In the genomic region with DNA sequence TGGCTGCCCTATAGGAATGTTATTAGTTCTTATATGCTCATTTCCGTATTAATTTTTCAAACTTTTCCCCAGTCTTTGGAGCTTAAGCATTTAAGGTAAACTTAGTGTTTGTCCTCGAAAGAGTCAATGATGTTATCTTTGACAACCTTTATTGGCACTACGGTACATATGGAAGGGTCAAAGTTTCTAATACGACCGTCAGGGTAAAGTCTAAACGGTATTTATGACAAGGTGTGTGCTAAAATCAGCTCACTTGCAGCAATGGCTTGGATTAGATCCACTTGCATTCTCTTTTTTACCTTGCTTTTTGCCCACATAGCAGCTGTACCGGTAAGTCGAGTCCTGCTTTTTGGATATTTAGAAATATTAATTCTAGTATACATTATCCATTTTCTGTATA, we compare ENCODE assay signal across 24 cellular contexts. TPM values are rescaled to one million over a fixed set of nuclear protein-coding genes. Genes with fewer than 3 reads are reported as not detected.
"Had no signal": no experiment of that assay in that cellular context is flagged by ENCODE, and none has a peak within 500 bp of the region (broad histone marks: within the 10 kb centered on the region; RNA-seq: fewer than 3 reads in every experiment).

A gene with protein sequence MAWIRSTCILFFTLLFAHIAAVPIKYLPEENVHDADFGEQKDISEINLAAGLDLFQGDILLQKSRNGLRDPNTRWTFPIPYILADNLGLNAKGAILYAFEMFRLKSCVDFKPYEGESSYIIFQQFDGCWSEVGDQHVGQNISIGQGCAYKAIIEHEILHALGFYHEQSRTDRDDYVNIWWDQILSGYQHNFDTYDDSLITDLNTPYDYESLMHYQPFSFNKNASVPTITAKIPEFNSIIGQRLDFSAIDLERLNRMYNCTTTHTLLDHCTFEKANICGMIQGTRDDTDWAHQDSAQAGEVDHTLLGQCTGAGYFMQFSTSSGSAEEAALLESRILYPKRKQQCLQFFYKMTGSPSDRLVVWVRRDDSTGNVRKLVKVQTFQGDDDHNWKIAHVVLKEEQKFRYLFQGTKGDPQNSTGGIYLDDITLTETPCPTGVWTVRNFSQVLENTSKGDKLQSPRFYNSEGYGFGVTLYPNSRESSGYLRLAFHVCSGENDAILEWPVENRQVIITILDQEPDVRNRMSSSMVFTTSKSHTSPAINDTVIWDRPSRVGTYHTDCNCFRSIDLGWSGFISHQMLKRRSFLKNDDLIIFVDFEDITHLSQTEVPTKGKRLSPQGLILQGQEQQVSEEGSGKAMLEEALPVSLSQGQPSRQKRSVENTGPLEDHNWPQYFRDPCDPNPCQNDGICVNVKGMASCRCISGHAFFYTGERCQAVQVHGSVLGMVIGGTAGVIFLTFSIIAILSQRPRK (plus strand): TSS at position 252 of the 400 bp plus-strand sequence. CDS start 10 bp downstream, at position 262.

- H3K4me1 ChIP-seq: adrenal gland had no signal

- H3K9me3 Mint-ChIP-seq: activated B cell treated with CpG ODN at 0.5 μM for 24 hours; activated CD4-positive, alpha-beta memory T cell treated with anti-CD3 and anti-CD28 coated beads for 36 hours; activated CD4-positive, alpha-beta T cell treated with anti-CD3 and anti-CD28 coated beads, Interleukin-2, amount 10 ng/mL, durations not matched to agents 24 days and 14 days; activated naive CD4-positive, alpha-beta T cell treated with anti-CD3 and anti-CD28 coated beads, Interleukin-2, amount 10 ng/mL, durations not matched to agents 7 days and 5 days; activated naive CD8-positive, alpha-beta T cell treated with anti-CD3 and anti-CD28 coated beads, Interleukin-2, amount 10 ng/mL, durations not matched to agents 7 days and 5 days; activated T-cell treated with anti-CD3 and anti-CD28 coated beads, Interleukin-2, amount 50 U/mL, for 4 hours; T-helper 1 cell treated with Interleukin-12 subunit alpha and Interleukin-12 subunit beta and Interleukin-4 antibody, amounts not matched to agents 30 μg/mL and 1 μg/mL, for 36 hours had no signal

- H3K27ac ChIP-seq: adrenal gland, KMS-11 had no signal

- DNase-seq: activated B cell treated with CpG ODN at 0.5 μM for 24 hours; activated CD4-positive, alpha-beta memory T cell treated with anti-CD3 and anti-CD28 coated beads for 36 hours; activated CD4-positive, alpha-beta T cell treated with anti-CD3 and anti-CD28 coated beads for 1 hour; activated CD4-positive, alpha-beta T cell treated with anti-CD3 and anti-CD28 coated beads, Interleukin-2, amount 10 ng/mL, durations not matched to agents 24 days and 14 days; activated CD8-positive, alpha-beta memory T cell treated with anti-CD3 and anti-CD28 coated beads for 24 hours; activated gamma-delta T cell treated with Interleukin-2 at 50 U/mL for 16 hours; activated naive CD4-positive, alpha-beta T cell treated with anti-CD3 and anti-CD28 coated beads, Interleukin-2, amount 10 ng/mL, durations not matched to agents 7 days and 5 days; activated naive CD8-positive, alpha-beta T cell treated with anti-CD3 and anti-CD28 coated beads, Interleukin-2, amount 10 ng/mL, durations not matched to agents 7 days and 5 days; activated T-cell treated with anti-CD3 and anti-CD28 coated beads, Interleukin-2, amount 50 U/mL, for 4 hours; adrenal gland; anterior cingulate cortex; MG63; MV-4-11; NCI-H1092 treated with DMSO at 0.1 percent for 48 hours; NCI-H1417 treated with DMSO at 0.1 percent for 48 hours; NCI-H1694; NCI-H2029; NCI-H2107; NCI-H510A treated with DMSO at 0.1 percent for 48 hours; SHP77 treated with DMSO at 0.1 percent for 48 hours had no signal

- H3K4me3 ChIP-seq: adrenal gland, MG63 had no signal

- H3K36me3 ChIP-seq: adrenal gland, MG63 had no signal

- H3K4me1 Mint-ChIP-seq: activated B cell treated with CpG ODN at 0.5 μM for 24 hours; activated CD4-positive, alpha-beta T cell treated with anti-CD3 and anti-CD28 coated beads, Interleukin-2, amount 10 ng/mL, durations not matched to agents 24 days and 14 days; activated naive CD4-positive, alpha-beta T cell treated with anti-CD3 and anti-CD28 coated beads, Interleukin-2, amount 10 ng/mL, durations not matched to agents 7 days and 5 days; activated naive CD8-positive, alpha-beta T cell treated with anti-CD3 and anti-CD28 coated beads, Interleukin-2, amount 10 ng/mL, durations not matched to agents 7 days and 5 days had no signal

- H3K27me3 ChIP-seq: adrenal gland, MG63 had no signal

- H3K36me3 Mint-ChIP-seq: activated CD4-positive, alpha-beta memory T cell treated with anti-CD3 and anti-CD28 coated beads for 36 hours; activated naive CD4-positive, alpha-beta T cell treated with anti-CD3 and anti-CD28 coated beads, Interleukin-2, amount 10 ng/mL, durations not matched to agents 7 days and 5 days; activated naive CD8-positive, alpha-beta T cell treated with anti-CD3 and anti-CD28 coated beads, Interleukin-2, amount 10 ng/mL, durations not matched to agents 7 days and 5 days had no signal

- H3K27me3 Mint-ChIP-seq: activated B cell treated with CpG ODN at 0.5 μM for 24 hours; activated CD4-positive, alpha-beta memory T cell treated with anti-CD3 and anti-CD28 coated beads for 36 hours; activated CD4-positive, alpha-beta T cell treated with anti-CD3 and anti-CD28 coated beads, Interleukin-2, amount 10 ng/mL, durations not matched to agents 24 days and 14 days; activated naive CD4-positive, alpha-beta T cell treated with anti-CD3 and anti-CD28 coated beads, Interleukin-2, amount 10 ng/mL, durations not matched to agents 7 days and 5 days had no signal

- ATAC-seq: activated T-cell treated with anti-CD3 and anti-CD28 coated beads, Interleukin-2, amount 50 U/mL, for 4 hours had no signal

- H3K9me3 ChIP-seq: adrenal gland, MG63 had no signal

- H3K27ac Mint-ChIP-seq: activated B cell treated with CpG ODN at 0.5 μM for 24 hours; activated CD4-positive, alpha-beta memory T cell treated with anti-CD3 and anti-CD28 coated beads for 36 hours; activated CD4-positive, alpha-beta T cell treated with anti-CD3 and anti-CD28 coated beads, Interleukin-2, amount 10 ng/mL, durations not matched to agents 24 days and 14 days; activated naive CD4-positive, alpha-beta T cell treated with anti-CD3 and anti-CD28 coated beads, Interleukin-2, amount 10 ng/mL, durations not matched to agents 7 days and 5 days; activated naive CD8-positive, alpha-beta T cell treated with anti-CD3 and anti-CD28 coated beads, Interleukin-2, amount 10 ng/mL, durations not matched to agents 7 days and 5 days; T-helper 1 cell treated with Interleukin-12 subunit alpha and Interleukin-12 subunit beta and Interleukin-4 antibody, amounts not matched to agents 30 μg/mL and 1 μg/mL, for 36 hours had no signal

- H3K4me3 Mint-ChIP-seq: activated B cell treated with CpG ODN at 0.5 μM for 24 hours; activated CD4-positive, alpha-beta memory T cell treated with anti-CD3 and anti-CD28 coated beads for 36 hours; activated CD4-positive, alpha-beta T cell treated with anti-CD3 and anti-CD28 coated beads, Interleukin-2, amount 10 ng/mL, durations not matched to agents 24 days and 14 days; activated naive CD4-positive, alpha-beta T cell treated with anti-CD3 and anti-CD28 coated beads, Interleukin-2, amount 10 ng/mL, durations not matched to agents 7 days and 5 days; activated naive CD8-positive, alpha-beta T cell treated with anti-CD3 and anti-CD28 coated beads, Interleukin-2, amount 10 ng/mL, durations not matched to agents 7 days and 5 days; activated T-cell treated with anti-CD3 and anti-CD28 coated beads, Interleukin-2, amount 50 U/mL, for 4 hours; T-helper 1 cell treated with Interleukin-12 subunit alpha and Interleukin-12 subunit beta and Interleukin-4 antibody, amounts not matched to agents 30 μg/mL and 1 μg/mL, for 36 hours had no signal

RNA-seq across cellular contexts. Expression of the gene that starts here (rescaled TPM):
- total RNA-seq: activated B cell treated with CpG ODN at 0.5 μM for 24 hours; activated CD4-positive, alpha-beta memory T cell treated with anti-CD3 and anti-CD28 coated beads for 36 hours; activated CD4-positive, alpha-beta T cell treated with anti-CD3 and anti-CD28 coated beads, Interleukin-2, amount 10 ng/mL, durations not matched to agents 24 days and 14 days; activated naive CD8-positive, alpha-beta T cell treated with anti-CD3 and anti-CD28 coated beads, Interleukin-2, amount 10 ng/mL, durations not matched to agents 7 days and 5 days; activated T-cell treated with anti-CD3 and anti-CD28 coated beads, Interleukin-2, amount 50 U/mL, for 4 hours; adrenal gland; cardiac septum; SK-MEL-5 had no signal
